1 cellular context compared by ENCODE assay signal in the genomic region with DNA sequence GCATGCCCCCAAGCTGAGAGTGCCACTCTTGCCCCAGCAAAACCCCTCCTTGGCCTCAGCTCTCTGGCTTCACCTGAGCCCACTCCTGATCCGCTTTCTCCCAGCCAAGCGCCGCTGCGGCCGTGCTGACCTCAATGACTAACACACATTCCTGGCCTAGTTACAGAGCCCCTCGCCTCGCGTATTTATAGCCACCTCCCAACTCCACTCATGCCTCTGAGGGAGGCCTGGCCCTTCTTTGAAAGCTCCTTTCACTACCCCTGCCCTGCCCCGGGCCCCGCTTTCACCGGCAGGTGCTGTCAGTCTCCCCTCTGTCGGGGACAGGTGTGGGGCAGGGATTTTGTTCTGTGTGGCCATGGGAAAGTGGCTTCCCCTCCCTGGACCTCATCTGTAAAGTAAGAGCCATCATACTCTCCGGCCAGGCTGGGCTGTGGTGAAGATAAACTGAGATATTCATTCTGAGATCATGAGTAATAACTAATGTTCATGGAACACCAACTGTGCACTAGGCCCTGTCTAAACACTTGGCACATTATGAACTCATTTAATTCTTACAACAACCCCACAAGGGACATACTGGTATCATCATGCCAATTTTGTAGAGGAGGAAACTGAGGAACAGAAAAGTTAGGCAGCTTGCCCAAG.
TF ChIP-seq lines count a peak whose summit lies in the region.

No MANE protein-coding gene starts in this region.

TF ChIP-seq in GM23338, 12 proteins besides CTCF, POLR2A, EP300 and RAD21 (continued from another document):
- TF ChIP-seq ZNF462 (CRISPR knock-in tag; IDR thresholded peaks at IDR 0.05), result no peak
- no peak for TF ChIP-seq EZH2phosphoT487 (IDR thresholded peaks at IDR 0.05; ENCODE audit: unreplicated experiment)
- no peak for TF ChIP-seq ETS1 (IDR thresholded peaks at IDR 0.05)
